Comparison of ENCODE assay signal across 8 cellular contexts in genomic region chr6:136289327-136289578, GRCh38. TPM values are rescaled to one million over a fixed set of nuclear protein-coding genes. Genes with fewer than 3 reads are reported as not detected.
A peak's percentile ranks its signal among the peaks of the same experiment; 100 is the strongest.
DNase-seq lines count a peak whose midpoint lies in the region; ATAC-seq and TF ChIP-seq lines count a peak whose summit lies in the region.

No MANE protein-coding gene starts in this region.

- H3K27me3 ChIP-seq in left lung, result no peaks in the 10 kb centered on the region

- no peaks in the 10 kb centered on the region for H3K36me3 ChIP-seq in left lung

- peak; percentile 89 for DNase-seq in AG08396 (ENCODE audit: low spot score)
- peak; percentile 54 for DNase-seq in GM19238 (ENCODE audit: insufficient read length, low spot score)
- DNase-seq in NCI-H524 (lab: John Stamatoyannopoulos, UW), result peak; percentile 88 to 95
- peak; percentile 92 for DNase-seq in activated CD4-positive, alpha-beta T cell treated with anti-CD3 and anti-CD28 coated beads, Interleukin-2, amount 50 U/mL, for 1 hour
- DNase-seq in dedifferentiated amniotic fluid mesenchymal stem cell (ENCODE audit: extremely low spot score), result peak; percentile 88
- DNase-seq in left lung, result peak; percentile 92 to 96
- peak; percentile 91 to 92 for DNase-seq in stimulated activated CD4-positive, alpha-beta T cell treated with anti-CD3 and anti-CD28 coated beads, Interleukin-2, amount 100 ng/mL, for 24 hours

- H3K4me1 ChIP-seq in left lung, result peaks cover 38 to 51% of the 10 kb centered on the region in 2 donors

- peak overlapping the region; percentile 76 to 96 for H3K4me3 ChIP-seq in left lung

- H3K9me3 ChIP-seq in left lung, result no peaks in the 10 kb centered on the region

- ATAC-seq in HG03439 (IDR thresholded peaks at IDR 0.05; ENCODE audit: unreplicated experiment) (peak; percentile 50), left lung (peak; percentile 87)

- intact Hi-C loops in left lung (cut with DNase I), result no loop called here

- TF ChIP-seq CTCF in left lung (IDR thresholded peaks at IDR 0.05), result no peak

- peak overlapping the region; percentile 100 for H3K27ac ChIP-seq in left lung

RNA-seq across cellular contexts. Expression of gene BCLAF1, which starts 0.4 kb away (rescaled TPM):
- 100 to 1,000 TPM; 112 to 127 TPM for total RNA-seq in left lung

RNA-seq across cellular contexts. Expression of gene MTFR2, which starts 39.1 kb away (rescaled TPM):
- 1 to 10 TPM; 1.6 to 2.0 TPM for total RNA-seq in left lung

Comparison
In these comparisons a context has a peak if more than half of its experiments do, and no peak if none do; other contexts are left out.
1. Peak in every context shown above with its lines: DNase-seq, ATAC-seq, H3K4me3 ChIP-seq and H3K27ac ChIP-seq.